ENCODE assay signal across 1 cellular context in genomic region chr6:1716396-1716795, GRCh38.
TF ChIP-seq lines count a peak whose summit lies in the region.

No MANE protein-coding gene starts in this region.

TF ChIP-seq in HepG2, 621 proteins besides CTCF, POLR2A, EP300 and RAD21 (continued from another document):
- no peak for TF ChIP-seq TFE3 (CRISPR knock-in tag; IDR thresholded peaks at IDR 0.05)
- no peak for TF ChIP-seq SRY (CRISPR knock-in tag; IDR thresholded peaks at IDR 0.05)
- no peak for TF ChIP-seq ZNF781 (CRISPR knock-in tag; IDR thresholded peaks at IDR 0.05; ENCODE audit: borderline replicate concordance, not compliant biosample characterization)
- TF ChIP-seq RBM22 (optimal IDR thresholded peaks at IDR 0.05; ENCODE audit: low read length), result peak; percentile 21
- TF ChIP-seq ZBTB10 (CRISPR knock-in tag; IDR thresholded peaks at IDR 0.05; ENCODE audit: borderline replicate concordance), result no peak
- no peak for TF ChIP-seq AKNA (CRISPR knock-in tag; IDR thresholded peaks at IDR 0.05; ENCODE audit: borderline replicate concordance)
